ENCODE assay signal across 9 cellular contexts in genomic region chr2:97871096-97871780, GRCh38.
DNase-seq lines count a peak whose midpoint lies in the region; ATAC-seq, FAIRE-seq and TF ChIP-seq lines count a peak whose summit lies in the region.
"Had no signal": no experiment of that assay in that cellular context is flagged by ENCODE, and none has a peak within 500 bp of the region (broad histone marks: within the 10 kb centered on the region; RNA-seq: fewer than 3 reads in every experiment).

No MANE protein-coding gene starts in this region.

- FAIRE-seq in HTR-8/SVneo (lab: Jason Lieb, UNC): peak; percentile 76

- H3K4me3 ChIP-seq in Caco-2 (ENCODE audit: low read depth, low read length): no peak overlapping the region
- no peak overlapping the region for H3K4me3 ChIP-seq in cardiac fibroblast (replicated peaks in 1 of 2; ENCODE audit: low read depth in 2 of 2, low read length in 2 of 2)
- H3K4me3 ChIP-seq: ovary had no signal

- H3K36me3 Mint-ChIP-seq in Caco-2 (ENCODE audit: insufficient read depth, unreplicated experiment): no peaks in the 10 kb centered on the region
- H3K36me3 Mint-ChIP-seq in natural killer cell treated with Interleukin-12 subunit alpha and Interleukin-12 subunit beta and Interleukin-15 and Interleukin-18, amount 100 ng/mL, for 72 hours: no peaks in the 10 kb centered on the region

- peak overlapping the region; percentile 34 for H3K27ac Mint-ChIP-seq in Caco-2 (ENCODE audit: unreplicated experiment)
- peak overlapping the region; percentile 80 to 86 for H3K27ac Mint-ChIP-seq in natural killer cell treated with Interleukin-12 subunit alpha and Interleukin-12 subunit beta and Interleukin-15 and Interleukin-18, amount 100 ng/mL, for 72 hours

- no peaks in the 10 kb centered on the region for H3K27me3 ChIP-seq in Caco-2 (replicated peaks; ENCODE audit: control insufficient read depth, insufficient read depth, low read length)
- H3K27me3 ChIP-seq: ovary had no signal

- DNase-seq in Caco-2 (peak; percentile 24 to 51), HTR-8/SVneo (ENCODE audit: insufficient read length, low spot score) (no peak), cardiac fibroblast (ENCODE audit: low read depth in 2 of 2) (peak; percentile 34 to 80), amniotic stem cell (lab: John Stamatoyannopoulos, UW) (no peak), amygdala (lab: John Stamatoyannopoulos, UW) (no peak), HK-2 (ENCODE audit: unreplicated experiment) (no peak), foreskin melanocyte (no peak)
- no peak for DNase-seq in natural killer cell treated with Interleukin-12 subunit alpha and Interleukin-12 subunit beta and Interleukin-15 and Interleukin-18, amount 100 ng/mL, for 72 hours (ENCODE audit: low spot score)
- DNase-seq: ovary had no signal

- BruUV-seq in Caco-2 (replicated peaks; lab: Mats Ljungman, UMichigan): no TSS peak

- CTCF ChIA-PET in Caco-2 (lab: Charles Lee): no interaction called here

- peaks cover 11% of the 10 kb centered on the region for H3K9me3 ChIP-seq in Caco-2
- H3K9me3 ChIP-seq: ovary had no signal

- no peak overlapping the region for H3K4me3 Mint-ChIP-seq in Caco-2 (ENCODE audit: unreplicated experiment)
- peak overlapping the region; percentile 77 for H3K4me3 Mint-ChIP-seq in natural killer cell treated with Interleukin-12 subunit alpha and Interleukin-12 subunit beta and Interleukin-15 and Interleukin-18, amount 100 ng/mL, for 72 hours

- TF ChIP-seq CTCF in Caco-2 (IDR thresholded peaks at IDR 0.05; ENCODE audit: insufficient read depth in 1 of 2, low read depth in 1 of 2, low read length in 1 of 2, severe bottlenecking in 1 of 2, unreplicated experiment in 1 of 2) (no peak), cardiac fibroblast (IDR thresholded peaks at IDR 0.05; ENCODE audit: low read depth, low read length) (no peak)

- H3K27me3 Mint-ChIP-seq in Caco-2 (ENCODE audit: insufficient read depth, unreplicated experiment): no peaks in the 10 kb centered on the region
- no peaks in the 10 kb centered on the region for H3K27me3 Mint-ChIP-seq in natural killer cell treated with Interleukin-12 subunit alpha and Interleukin-12 subunit beta and Interleukin-15 and Interleukin-18, amount 100 ng/mL, for 72 hours

- H3K36me3 ChIP-seq in Caco-2 (ENCODE audit: control insufficient read depth, insufficient read depth, low read length): peaks cover 3% of the 10 kb centered on the region; the same call in 1 of the 2 replicates
- H3K36me3 ChIP-seq: ovary had no signal

- H3K4me1 Mint-ChIP-seq in Caco-2 (ENCODE audit: low read depth, unreplicated experiment): peaks cover 22% of the 10 kb centered on the region
- peaks cover 45 to 60% of the 10 kb centered on the region in 2 donors for H3K4me1 Mint-ChIP-seq in natural killer cell treated with Interleukin-12 subunit alpha and Interleukin-12 subunit beta and Interleukin-15 and Interleukin-18, amount 100 ng/mL, for 72 hours (ENCODE audit: low read depth in 2 of 2)

- POLR2A ChIA-PET in Caco-2 (lab: Charles Lee): no interaction called here

- ATAC-seq in natural killer cell treated with Interleukin-12 subunit alpha and Interleukin-12 subunit beta and Interleukin-15 and Interleukin-18, amount 100 ng/mL, for 72 hours: no peak

- H3K9me3 Mint-ChIP-seq in Caco-2 (ENCODE audit: unreplicated experiment): peaks cover 16% of the 10 kb centered on the region
- no peaks in the 10 kb centered on the region for H3K9me3 Mint-ChIP-seq in natural killer cell treated with Interleukin-12 subunit alpha and Interleukin-12 subunit beta and Interleukin-15 and Interleukin-18, amount 100 ng/mL, for 72 hours

- peaks cover 19% of the 10 kb centered on the region for H3K4me1 ChIP-seq in Caco-2

- intact Hi-C loops in Caco-2 (cut with micrococcal nuclease; ENCODE audit: unreplicated experiment): no loop called here

Comparison
In these comparisons a context has a peak if more than half of its experiments do, and no peak if none do; other contexts are left out.
1. DNase-seq: peak in Caco-2 (2 of 2) and cardiac fibroblast (2 of 2); none in HTR-8/SVneo (single experiment), natural killer cell treated with Interleukin-12 subunit alpha and Interleukin-12 subunit beta and Interleukin-15 and Interleukin-18, amount 100 ng/mL, for 72 hours (single experiment), amniotic stem cell (single experiment), amygdala (0 of 56), HK-2 (single experiment) and foreskin melanocyte (single experiment).